ENCODE assay signal across 9 cellular contexts in genomic region chr20:57481281-57481711, GRCh38. TPM values are rescaled to one million over a fixed set of nuclear protein-coding genes. Genes with fewer than 3 reads are reported as not detected.
A peak's percentile ranks its signal among the peaks of the same experiment; 100 is the strongest.
DNase-seq lines count a peak whose midpoint lies in the region; ATAC-seq and TF ChIP-seq lines count a peak whose summit lies in the region.
"Had no signal": no experiment of that assay in that cellular context is flagged by ENCODE, and none has a peak within 500 bp of the region (broad histone marks: within the 10 kb centered on the region; RNA-seq: fewer than 3 reads in every experiment).

No MANE protein-coding gene starts in this region.

- H3K27me3 ChIP-seq in CD8-positive, alpha-beta T cell (ENCODE audit: insufficient read depth, low read length), result no peaks in the 10 kb centered on the region
- H3K27me3 ChIP-seq in gastroesophageal sphincter, result no peaks in the 10 kb centered on the region

- H3K36me3 Mint-ChIP-seq in CD8-positive, alpha-beta T cell, result no peaks in the 10 kb centered on the region

- TF ChIP-seq CTCF in CD8-positive, alpha-beta T cell (IDR thresholded peaks at IDR 0.05), result no peak
- no peak for TF ChIP-seq CTCF in gastroesophageal sphincter (IDR thresholded peaks at IDR 0.05)

- no peak for TF ChIP-seq POLR2A in gastroesophageal sphincter (IDR thresholded peaks at IDR 0.05)

- H3K4me3 ChIP-seq in CD8-positive, alpha-beta T cell (ENCODE audit: low read depth, low read length), result peak overlapping the region; percentile 45
- H3K4me3 ChIP-seq in gastroesophageal sphincter, result no peak overlapping the region

- H3K9me3 ChIP-seq in CD8-positive, alpha-beta T cell (ENCODE audit: low read length), result no peaks in the 10 kb centered on the region
- no peaks in the 10 kb centered on the region for H3K9me3 ChIP-seq in gastroesophageal sphincter

- CTCF ChIA-PET in CD8-positive, alpha-beta T cell (lab: Charles Lee), result interaction anchor here (1.3 kb wide), 1 partner anchor 100 kb away, joined by 4 read pairs; no protein-coding TSS in a partner anchor

- H3K27ac ChIP-seq in CD8-positive, alpha-beta T cell (ENCODE audit: low read depth, low read length), result no peak overlapping the region
- H3K27ac ChIP-seq in gastroesophageal sphincter, result peak overlapping the region; percentile 16 to 80 (median 76)

- no peaks in the 10 kb centered on the region for H3K27me3 Mint-ChIP-seq in CD8-positive, alpha-beta T cell (ENCODE audit: low read depth)

- TF ChIP-seq EP300 in gastroesophageal sphincter (IDR thresholded peaks at IDR 0.05), result no peak

- ATAC-seq in CD8-positive, alpha-beta T cell, result no peak
- ATAC-seq in GM21360 (IDR thresholded peaks at IDR 0.05; ENCODE audit: unreplicated experiment), result peak; percentile 26
- peak; percentile 32 for ATAC-seq in HG03354 (IDR thresholded peaks at IDR 0.05; ENCODE audit: poor library complexity, severe bottlenecking, unreplicated experiment)
- ATAC-seq in gastroesophageal sphincter, result no peak

- intact Hi-C loops in CD8-positive, alpha-beta T cell (cut with DNase I, micrococcal nuclease), result no loop called here

- no peaks in the 10 kb centered on the region for H3K9me3 Mint-ChIP-seq in CD8-positive, alpha-beta T cell

- POLR2A ChIA-PET in CD8-positive, alpha-beta T cell (lab: Charles Lee), result interaction anchor here (0.7 kb wide), 1 partner anchor 85 kb away, joined by 3 read pairs; no protein-coding TSS in a partner anchor

- H3K4me1 ChIP-seq in CD8-positive, alpha-beta T cell (ENCODE audit: insufficient read depth, low read length), result peaks cover 29% of the 10 kb centered on the region
- peaks cover 0 to 37% (median 11%) of the 10 kb centered on the region in 3 donors for H3K4me1 ChIP-seq in gastroesophageal sphincter

- DNase-seq in CD8-positive, alpha-beta T cell, result peak in 1 of 7 experiments; percentile 12
- DNase-seq in glomerular visceral epithelial cell (ENCODE audit: extremely low spot score) (no peak), epidermal melanocyte (ENCODE audit: insufficient read length, low spot score) (no peak), anterior cingulate cortex (lab: John Stamatoyannopoulos, UW) (no peak)
- DNase-seq in activated CD4-positive, alpha-beta T cell treated with anti-CD3 and anti-CD28 coated beads, Interleukin-2, amount 50 U/mL, for 1 hour, result no peak

- H3K4me1 Mint-ChIP-seq in CD8-positive, alpha-beta T cell (ENCODE audit: low read depth), result peaks cover 27% of the 10 kb centered on the region

- peak overlapping the region; percentile 61 for H3K4me3 Mint-ChIP-seq in CD8-positive, alpha-beta T cell

- H3K27ac Mint-ChIP-seq in CD8-positive, alpha-beta T cell, result no peak overlapping the region

- 18 to 51% methylated on average over 2 to 5 of the region's 9 CpGs for WGBS in gastroesophageal sphincter (ENCODE audit: low coverage in 1 of 2), 2 donors

- no peaks in the 10 kb centered on the region for H3K36me3 ChIP-seq in CD8-positive, alpha-beta T cell (ENCODE audit: insufficient read depth, low read length)
- no peaks in the 10 kb centered on the region for H3K36me3 ChIP-seq in gastroesophageal sphincter

RNA-seq across cellular contexts. Expression of gene CTCFL, which starts 43.6 kb away (rescaled TPM):
- total RNA-seq in CD8-positive, alpha-beta T cell, result not detected
- not detected for total RNA-seq in gastroesophageal sphincter
- total RNA-seq: HT1080 had no signal

Comparison
In these comparisons a context has a peak if more than half of its experiments do, and no peak if none do; other contexts are left out.
1. ATAC-seq: peak in GM21360 (single experiment) and HG03354 (single experiment); none in CD8-positive, alpha-beta T cell (single experiment) and gastroesophageal sphincter (single experiment).